Comparison of ENCODE assay signal across 8 cellular contexts in the genomic region with DNA sequence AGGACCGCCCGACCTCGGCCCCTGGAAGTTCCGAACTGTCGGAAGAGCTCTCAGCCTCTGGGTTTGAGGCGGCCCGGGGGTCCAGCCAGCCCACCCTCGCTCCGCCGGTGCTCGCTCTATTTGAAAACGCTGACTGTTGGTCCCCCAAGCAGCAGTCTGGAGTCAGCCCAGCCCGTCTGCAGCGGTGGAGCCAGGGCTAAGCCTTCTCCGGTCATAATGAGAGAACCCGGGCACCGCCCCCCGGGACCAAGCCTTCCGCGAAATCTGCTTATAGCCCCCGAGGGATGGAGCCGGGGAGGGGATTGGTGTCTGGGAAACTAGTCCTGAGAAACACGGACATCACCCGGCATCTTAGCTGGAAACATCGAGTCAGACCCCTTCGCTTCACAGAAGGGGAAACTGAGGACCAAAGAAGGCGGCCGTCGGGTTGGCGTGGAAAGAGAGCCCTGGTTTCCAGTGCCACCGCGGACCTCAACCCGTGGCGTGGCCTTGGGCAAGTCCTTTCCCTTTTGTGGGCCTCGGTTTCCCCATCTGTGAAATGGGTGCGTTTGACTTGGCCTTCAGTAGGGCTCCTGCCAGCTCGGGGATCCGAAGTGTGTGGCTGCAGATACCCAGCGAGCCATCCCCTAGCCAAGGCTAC. TPM values are rescaled to one million over a fixed set of nuclear protein-coding genes. Genes with fewer than 3 reads are reported as not detected.
DNase-seq lines count a peak whose midpoint lies in the region; ATAC-seq and TF ChIP-seq lines count a peak whose summit lies in the region.

No MANE protein-coding gene starts in this region.

- no peak for DNase-seq in CD4-positive, alpha-beta T cell
- DNase-seq in effector memory CD4-positive, alpha-beta T cell = no peak
- no peak for DNase-seq in natural killer cell treated with Interleukin-12 subunit alpha and Interleukin-12 subunit beta and Interleukin-15 and Interleukin-18, amount 100 ng/mL, for 72 hours (ENCODE audit: low spot score)
- no peak for DNase-seq in kidney glomerular epithelial cell (lab: John Stamatoyannopoulos, UW)
- DNase-seq in NCI-H1092 treated with DMSO at 0.1 percent for 48 hours (lab: John Stamatoyannopoulos, UW) = no peak
- DNase-seq in NOMO-1 (lab: John Stamatoyannopoulos, UW; ENCODE audit: unreplicated experiment in 2 of 2) = no peak

- H2AFZ ChIP-seq in OCI-LY3 (ENCODE audit: low read depth, low read length) = no peak overlapping the region

- CTCF ChIA-PET in CD4-positive, alpha-beta T cell (lab: Charles Lee) = interaction anchor here (1.0 kb wide), 1 partner anchor 34 kb away, joined by 3 read pairs; no protein-coding TSS in a partner anchor

- H3K79me2 ChIP-seq in OCI-LY3 (ENCODE audit: low read length) = peaks cover 56% of the 10 kb centered on the region

- peak overlapping the region; percentile 89 for H3K4me3 Mint-ChIP-seq in CD4-positive, alpha-beta T cell
- H3K4me3 Mint-ChIP-seq in natural killer cell treated with Interleukin-12 subunit alpha and Interleukin-12 subunit beta and Interleukin-15 and Interleukin-18, amount 100 ng/mL, for 72 hours = peak overlapping the region; percentile 97

- ATAC-seq in CD4-positive, alpha-beta T cell (ENCODE audit: poor library complexity) = no peak
- ATAC-seq in natural killer cell treated with Interleukin-12 subunit alpha and Interleukin-12 subunit beta and Interleukin-15 and Interleukin-18, amount 100 ng/mL, for 72 hours = no peak
- no peak for ATAC-seq in GM18870 (IDR thresholded peaks at IDR 0.05; ENCODE audit: unreplicated experiment)

- no peaks in the 10 kb centered on the region for H3K9me3 ChIP-seq in CD4-positive, alpha-beta T cell (ENCODE audit: control insufficient read depth, low read length)
- H3K9me3 ChIP-seq in OCI-LY3 (ENCODE audit: insufficient read depth, low read length) = no peaks in the 10 kb centered on the region
- no peaks in the 10 kb centered on the region for H3K9me3 ChIP-seq in effector memory CD4-positive, alpha-beta T cell (ENCODE audit: control insufficient read depth, low read length)

- no peak for TF ChIP-seq CTCF in CD4-positive, alpha-beta T cell (IDR thresholded peaks at IDR 0.05)
- no peak for TF ChIP-seq CTCF in OCI-LY3 (IDR thresholded peaks at IDR 0.05; ENCODE audit: low read depth, low read length)

- POLR2A ChIA-PET in CD4-positive, alpha-beta T cell (lab: Charles Lee) = interaction anchor here (1.2 to 1.8 kb wide), 2 partner anchors 33 to 42 kb away, joined by 3 to 4 read pairs; no protein-coding TSS in a partner anchor

- no peaks in the 10 kb centered on the region for H3K27me3 Mint-ChIP-seq in CD4-positive, alpha-beta T cell
- H3K27me3 Mint-ChIP-seq in natural killer cell treated with Interleukin-12 subunit alpha and Interleukin-12 subunit beta and Interleukin-15 and Interleukin-18, amount 100 ng/mL, for 72 hours = no peaks in the 10 kb centered on the region

- H3K27ac ChIP-seq in CD4-positive, alpha-beta T cell (ENCODE audit: low read depth, low read length) = peak overlapping the region; percentile 64
- H3K27ac ChIP-seq in OCI-LY3 (ENCODE audit: low read length) = peak overlapping the region; percentile 99
- H3K27ac ChIP-seq in effector memory CD4-positive, alpha-beta T cell (ENCODE audit: insufficient read depth, low read length, poor library complexity, severe bottlenecking) = peak overlapping the region; percentile 75

- H3K4me1 ChIP-seq in OCI-LY3 (ENCODE audit: low read length) = peaks cover 52% of the 10 kb centered on the region
- H3K4me1 ChIP-seq in effector memory CD4-positive, alpha-beta T cell (ENCODE audit: control insufficient read depth, insufficient read depth, low read length, poor library complexity, severe bottlenecking) = peaks cover 28% of the 10 kb centered on the region

- peak overlapping the region; percentile 83 for H3K9ac ChIP-seq in OCI-LY3 (ENCODE audit: low read length)

- H4K20me1 ChIP-seq in OCI-LY3 (ENCODE audit: insufficient read depth, low read length) = peaks cover 11% of the 10 kb centered on the region; the same call in 1 of the 2 replicates

- peaks cover 9% of the 10 kb centered on the region for H3K36me3 ChIP-seq in OCI-LY3 (replicated peaks; ENCODE audit: low read depth, low read length)
- H3K36me3 ChIP-seq in effector memory CD4-positive, alpha-beta T cell (ENCODE audit: control insufficient read depth, insufficient read depth, low read length) = no peaks in the 10 kb centered on the region

- H3K9me3 Mint-ChIP-seq in CD4-positive, alpha-beta T cell = no peaks in the 10 kb centered on the region
- no peaks in the 10 kb centered on the region for H3K9me3 Mint-ChIP-seq in natural killer cell treated with Interleukin-12 subunit alpha and Interleukin-12 subunit beta and Interleukin-15 and Interleukin-18, amount 100 ng/mL, for 72 hours

- intact Hi-C loops in CD4-positive, alpha-beta T cell (cut with DNase I, micrococcal nuclease) = loop anchor here in 1 of 2 experiments (2.0 to 5.0 kb wide), 2 partner anchors 28 to 32 kb away; no protein-coding TSS in a partner anchor

- H3K27ac Mint-ChIP-seq in CD4-positive, alpha-beta T cell = peak overlapping the region; percentile 76
- H3K27ac Mint-ChIP-seq in natural killer cell treated with Interleukin-12 subunit alpha and Interleukin-12 subunit beta and Interleukin-15 and Interleukin-18, amount 100 ng/mL, for 72 hours = peak overlapping the region; percentile 79 to 89

- no peaks in the 10 kb centered on the region for H3K27me3 ChIP-seq in CD4-positive, alpha-beta T cell (ENCODE audit: control insufficient read depth, insufficient read depth, low read length)
- no peaks in the 10 kb centered on the region for H3K27me3 ChIP-seq in OCI-LY3 (ENCODE audit: low read depth, low read length)
- H3K27me3 ChIP-seq in effector memory CD4-positive, alpha-beta T cell (replicated peaks; ENCODE audit: control insufficient read depth, insufficient read depth, low read length, poor library complexity, severe bottlenecking) = no peaks in the 10 kb centered on the region

- H3K36me3 Mint-ChIP-seq in CD4-positive, alpha-beta T cell (ENCODE audit: low read depth) = peaks cover 4% of the 10 kb centered on the region
- peaks cover 31% of the 10 kb centered on the region for H3K36me3 Mint-ChIP-seq in natural killer cell treated with Interleukin-12 subunit alpha and Interleukin-12 subunit beta and Interleukin-15 and Interleukin-18, amount 100 ng/mL, for 72 hours

- peaks cover 56% of the 10 kb centered on the region for H3K4me1 Mint-ChIP-seq in CD4-positive, alpha-beta T cell (ENCODE audit: low read depth)
- H3K4me1 Mint-ChIP-seq in natural killer cell treated with Interleukin-12 subunit alpha and Interleukin-12 subunit beta and Interleukin-15 and Interleukin-18, amount 100 ng/mL, for 72 hours (ENCODE audit: low read depth in 2 of 2) = peaks cover 37 to 55% of the 10 kb centered on the region in 2 donors

- H3K4me3 ChIP-seq in OCI-LY3 (ENCODE audit: low read length) = peak overlapping the region; percentile 99
- peak overlapping the region; percentile 94 for H3K4me3 ChIP-seq in effector memory CD4-positive, alpha-beta T cell (ENCODE audit: insufficient read depth, low read depth, low read length, poor library complexity, severe bottlenecking)

- peak overlapping the region; percentile 98 for H3K4me2 ChIP-seq in OCI-LY3 (ENCODE audit: low read length)

RNA-seq across cellular contexts. Expression of gene ADAM19, which starts 1.0 kb away (rescaled TPM):
- 10 to 100 TPM; 26.7 to 29.1 TPM for total RNA-seq in CD4-positive, alpha-beta T cell
- total RNA-seq in natural killer cell treated with Interleukin-12 subunit alpha and Interleukin-12 subunit beta and Interleukin-15 and Interleukin-18, amount 100 ng/mL, for 72 hours = 100 to 1,000 TPM; 358 to 384 TPM

Comparison
In these comparisons a context has a peak if more than half of its experiments do, and no peak if none do; other contexts are left out.
1. RNA of gene ADAM19, which starts 1.0 kb away (total RNA-seq): 358 to 384 TPM in natural killer cell treated with Interleukin-12 subunit alpha and Interleukin-12 subunit beta and Interleukin-15 and Interleukin-18, amount 100 ng/mL, for 72 hours; 26.7 to 29.1 TPM in CD4-positive, alpha-beta T cell; every median in the first group is over 10 times any median in the second.
2. Peak in every context shown above with its lines, with median percentiles within 50 percentile points of each other: H3K27ac ChIP-seq.